In the genomic region with DNA sequence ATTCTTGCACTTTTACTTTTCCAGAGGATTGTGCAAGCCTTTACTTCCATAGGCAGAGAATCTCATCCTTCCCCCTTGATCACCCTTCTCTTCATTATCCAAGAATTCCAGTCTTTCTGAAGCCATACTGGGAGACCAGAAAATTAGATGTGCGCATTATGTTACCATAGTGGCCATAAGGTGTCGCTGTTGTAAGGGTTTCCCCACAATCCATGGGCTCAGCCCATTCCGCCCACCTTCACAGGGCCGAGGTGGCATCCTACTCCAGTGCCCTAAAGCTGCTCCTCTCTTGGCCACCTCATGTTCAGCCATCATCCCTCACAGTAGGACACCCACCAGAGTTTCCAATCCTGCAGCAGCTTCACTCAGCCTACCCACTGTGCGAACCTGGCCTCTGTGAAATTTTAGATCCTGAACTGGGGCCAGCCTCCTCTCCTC, we compare ENCODE assay signal across 8 cellular contexts. TPM values are rescaled to one million over a fixed set of nuclear protein-coding genes. Genes with fewer than 3 reads are reported as not detected.
DNase-seq lines count a peak whose midpoint lies in the region; ATAC-seq, FAIRE-seq and TF ChIP-seq lines count a peak whose summit lies in the region.

No MANE protein-coding gene starts in this region.

- no peak for TF ChIP-seq POLR2A in H1 (IDR thresholded peaks at IDR 0.05; ENCODE audit: control extremely low read depth in 1 of 2, low read depth in 2 of 2, low read length in 2 of 2)

- no peak overlapping the region for H2BK15ac ChIP-seq in H1 (ENCODE audit: low read length)

- H3K23me2 ChIP-seq in H1 (ENCODE audit: low read depth, low read length): no peaks in the 10 kb centered on the region; the same call in 1 of the 2 replicates

- POLR2A ChIA-PET in H1 (lab: Charles Lee; ENCODE audit: partially characterized antibody): interaction anchor here (1.0 to 4.0 kb wide), 5 partner anchors 21 to 97 kb away, joined by 3 to 20 read pairs (median 3); no protein-coding TSS in a partner anchor

- H3K4me3 Mint-ChIP-seq in naive B cell: peak overlapping the region in 2 of 8 donors; percentile 39 to 41

- peak; percentile 59 to 93 (median 86) for TF ChIP-seq CTCF in H1 (IDR thresholded peaks at IDR 0.05; ENCODE audit: control extremely low read depth in 1 of 3, insufficient read depth in 1 of 3, low read depth in 1 of 3, low read length in 3 of 3)

- no peak overlapping the region for H2BK12ac ChIP-seq in H1 (ENCODE audit: low read depth, low read length)

- H3K9ac ChIP-seq in BLaER1 (no peak overlapping the region), H1 (replicated peaks in 1 of 4; ENCODE audit: extremely low read depth in 1 of 4, low read depth in 3 of 4, low read length in 3 of 4) (no peak overlapping the region)

- CTCF ChIA-PET in H1 (lab: Charles Lee; ENCODE audit: partially characterized antibody): interaction anchor here (0.7 to 11.2 kb wide), 28 partner anchors 11 to 399 kb away, joined by 3 to 171 read pairs (median 7); no protein-coding TSS in a partner anchor

- H3K4me2 ChIP-seq in BLaER1: peak overlapping the region; percentile 41
- H3K4me2 ChIP-seq in H1 (ENCODE audit: insufficient read depth in 1 of 2, low read depth in 2 of 2, low read length in 2 of 2): no peak overlapping the region

- H3K36me3 Mint-ChIP-seq in naive B cell: peaks cover 11 to 15% of the 10 kb centered on the region in 2 donors

- no peak overlapping the region for H4K5ac ChIP-seq in H1 (ENCODE audit: insufficient read length, low read depth, low read length)

- H3K27me3 ChIP-seq in BLaER1 (no peaks in the 10 kb centered on the region), H1 (replicated peaks in 1 of 4; ENCODE audit: control insufficient read depth in 3 of 4, extremely low read depth in 1 of 4, insufficient read depth in 3 of 4, low read length in 3 of 4) (no peaks in the 10 kb centered on the region)

- H3K14ac ChIP-seq in H1 (ENCODE audit: insufficient read length): no peak overlapping the region

- H3K4me3 ChIP-seq in BLaER1 (no peak overlapping the region), H1 (ENCODE audit: extremely low read depth in 1 of 4, insufficient read depth in 2 of 4, low read depth in 3 of 4, low read length in 4 of 4) (no peak overlapping the region)

- H3K9me3 Mint-ChIP-seq in naive B cell: no peaks in the 10 kb centered on the region

- H3K4me1 ChIP-seq in BLaER1 (peaks cover 32% of the 10 kb centered on the region), H1 (replicated peaks in 1 of 4; ENCODE audit: control insufficient read depth in 3 of 4, insufficient read depth in 4 of 4, low read length in 3 of 4) (peaks cover 0 to 3% (median 1%) of the 10 kb centered on the region in 4 experiments; a peak in 3 of 7 replicates)

- H4K8ac ChIP-seq in H1 (ENCODE audit: extremely low read depth, insufficient read depth, low read length): no peak overlapping the region

- H3K4ac ChIP-seq in H1 (replicated peaks; ENCODE audit: insufficient read length, low read depth, low read length): no peak overlapping the region

- peaks cover 98% of the 10 kb centered on the region for H4K20me1 ChIP-seq in BLaER1
- peaks cover 8 to 14% of the 10 kb centered on the region in 2 experiments for H4K20me1 ChIP-seq in H1 (replicated peaks in 1 of 2; ENCODE audit: control insufficient read depth in 1 of 2, insufficient read depth in 2 of 2, low read length in 2 of 2)

- FAIRE-seq in GM19239 (lab: Jason Lieb, UNC) (peak; percentile 23), H1 (lab: Jason Lieb, UNC) (peak; percentile 82)

- H2AK5ac ChIP-seq in H1 (ENCODE audit: low read depth, low read length): no peak overlapping the region

- no peak overlapping the region for H3K23ac ChIP-seq in H1 (ENCODE audit: insufficient read length)

- ATAC-seq in naive B cell (ENCODE audit: low read depth in 2 of 2) (peak; percentile 56 to 71), HG02571 (IDR thresholded peaks at IDR 0.05; ENCODE audit: unreplicated experiment) (no peak), GM18519 (IDR thresholded peaks at IDR 0.05; ENCODE audit: low FRiP score, unreplicated experiment) (no peak)

- peak overlapping the region in 4 of 6 donors; percentile 44 to 92 (median 64) for H3K27ac Mint-ChIP-seq in naive B cell

- H3K18ac ChIP-seq in H1 (ENCODE audit: extremely low read depth, low read length): no peak overlapping the region

- H2BK20ac ChIP-seq in H1 (ENCODE audit: low read length): no peak overlapping the region

- peaks cover 4% of the 10 kb centered on the region for H3K79me1 ChIP-seq in H1 (ENCODE audit: low read depth, low read length)

- DNase-seq in GM19239 (ENCODE audit: insufficient read length, low spot score) (no peak), SHP77 (lab: John Stamatoyannopoulos, UW) (peak; percentile 40 to 47), H1 (ENCODE audit: low read depth in 1 of 2, low spot score in 2 of 2) (peak in 1 of 2 experiments; percentile 79), naive B cell (peak; percentile 30), DMS153 (lab: John Stamatoyannopoulos, UW) (no peak)

- H3K79me2 ChIP-seq in H1 (ENCODE audit: control insufficient read depth in 1 of 2, insufficient read depth in 2 of 2, low read length in 2 of 2): no peaks in the 10 kb centered on the region; a peak in 1 of 4 replicates

- H3K27ac ChIP-seq in BLaER1: no peak overlapping the region
- H3K27ac ChIP-seq in H1 (ENCODE audit: low read depth, low read length): no peak overlapping the region

- no peak overlapping the region for H4K91ac ChIP-seq in H1 (replicated peaks; ENCODE audit: insufficient read length, low read length)

- TF ChIP-seq RAD21 in H1 (IDR thresholded peaks at IDR 0.05 in 1 of 2, conservative IDR thresholded peaks at IDR 0.05 in 1 of 2; ENCODE audit: low read depth in 2 of 2, low read length in 2 of 2): peak; percentile 89 to 90

- no peak overlapping the region for H2BK120ac ChIP-seq in H1 (replicated peaks; ENCODE audit: low read depth, low read length)

- H3K4me1 Mint-ChIP-seq in naive B cell: peaks cover 23 to 50% (median 24%) of the 10 kb centered on the region in 3 donors

- 40% methylated on average over 5 of the region's 5 CpGs; no CpG with 5 or more reads in 1 of the 2 experiments for WGBS in H1 (ENCODE audit: extremely low coverage in 1 of 2, insufficient coverage in 1 of 2, insufficient read length in 1 of 2, insufficient replicate concordance in 2 of 2, low coverage in 1 of 2, low lambda C conversion rate in 2 of 2, missing lambda C conversion rate in 1 of 2), 2 experiments

- no peak overlapping the region for H2AFZ ChIP-seq in H1 (ENCODE audit: low read length)

- no peak for TF ChIP-seq EP300 in H1 (IDR thresholded peaks at IDR 0.05; ENCODE audit: borderline replicate concordance in 1 of 2, low read depth in 2 of 2, low read length in 2 of 2)

- no peaks in the 10 kb centered on the region for H3K27me3 Mint-ChIP-seq in naive B cell

- H3K9me3 ChIP-seq in BLaER1: no peaks in the 10 kb centered on the region
- no peaks in the 10 kb centered on the region for H3K9me3 ChIP-seq in H1 (ENCODE audit: insufficient read depth in 2 of 2, low read depth in 1 of 2, low read length in 1 of 2)

- H3K36me3 ChIP-seq in BLaER1 (peaks cover 97% of the 10 kb centered on the region), H1 (ENCODE audit: control insufficient read depth in 2 of 4, insufficient read depth in 4 of 4, low read length in 3 of 4) (peaks cover 0 to 28% (median 5%) of the 10 kb centered on the region in 4 experiments; a peak in 5 of 8 replicates)

- no peak overlapping the region for H2BK5ac ChIP-seq in H1 (ENCODE audit: low read depth, low read length)

- H3K56ac ChIP-seq in H1 (replicated peaks; ENCODE audit: insufficient read length, low read depth, low read length): no peak overlapping the region

TF ChIP-seq in H1, 55 proteins besides CTCF, POLR2A, EP300 and RAD21:
- TF ChIP-seq CBX5 (IDR thresholded peaks at IDR 0.05; ENCODE audit: low read depth, low read length): no peak
- TF ChIP-seq EGR1 (IDR thresholded peaks at IDR 0.05; ENCODE audit: borderline replicate concordance, low read depth, low read length): peak; percentile 74; the same call in 1 of the 2 replicates

RNA-seq across cellular contexts. Expression of a gene that starts 35.0 kb away (rescaled TPM):
- 31.3 and 34.0 TPM in 2 replicates for total RNA-seq in H1 (2021; fragmentation: NEBNext Ultra II Directional; extraction: Animal tissue kit (Norgen Biotek cat#: 25700))
- polyA plus RNA-seq in H1 (2011; rRNA removed): 28.4 and 36.8 TPM in 2 replicates
- 37.1 TPM for polyA plus RNA-seq in H1 (2011; cell fraction: cytosol; rRNA removed)
- 50.6 TPM for polyA plus RNA-seq in H1 (2011; cell fraction: nucleus; rRNA removed)
- 32.0 to 42.5 TPM (median 40.4 TPM) in 4 replicates for polyA plus RNA-seq in H1 (2012, experiment 1 of 2)
- 48.9 TPM for polyA plus RNA-seq in H1 (2012, experiment 2 of 2)
- polyA plus RNA-seq in H1 (2013, experiment 1 of 2): 43.7 TPM
- polyA plus RNA-seq in H1 (2013, experiment 2 of 2): 44.5 TPM
- polyA minus RNA-seq in H1 (2011; rRNA and poly(A)+ RNA removed): 30.4 and 36.1 TPM in 2 replicates
- polyA minus RNA-seq in H1 (2011; cell fraction: cytosol; rRNA and poly(A)+ RNA removed): 37.1 TPM
- 19.4 TPM for polyA minus RNA-seq in H1 (2011; cell fraction: nucleus; rRNA and poly(A)+ RNA removed)
- polyA plus RNA-seq in naive B cell (ENCODE audit: low read depth in 6 of 6): 100 to 1,000 TPM; 260 to 480 (median 378) TPM

RNA-seq across cellular contexts. Expression of a gene that starts 37.1 kb away (rescaled TPM):
- total RNA-seq in H1 (2021; fragmentation: NEBNext Ultra II Directional; extraction: Animal tissue kit (Norgen Biotek cat#: 25700)): 533 and 562 TPM in 2 replicates
- polyA plus RNA-seq in H1 (2011; rRNA removed) (127 and 260 TPM in 2 replicates), naive B cell (ENCODE audit: low read depth in 6 of 6) (100 to 1,000 TPM; 213 to 250 (median 243) TPM)
- polyA plus RNA-seq in H1 (2011; cell fraction: cytosol; rRNA removed): 455 TPM
- 66.3 TPM for polyA plus RNA-seq in H1 (2011; cell fraction: nucleus; rRNA removed)
- 484 to 839 TPM (median 577 TPM) in 4 replicates for polyA plus RNA-seq in H1 (2012, experiment 1 of 2)
- polyA plus RNA-seq in H1 (2012, experiment 2 of 2): 73.1 TPM
- polyA plus RNA-seq in H1 (2013, experiment 1 of 2): 575 TPM
- 580 TPM for polyA plus RNA-seq in H1 (2013, experiment 2 of 2)
- polyA minus RNA-seq in H1 (2011; rRNA and poly(A)+ RNA removed): 100 and 144 TPM in 2 replicates
- polyA minus RNA-seq in H1 (2011; cell fraction: cytosol; rRNA and poly(A)+ RNA removed): 121 TPM
- polyA minus RNA-seq in H1 (2011; cell fraction: nucleus; rRNA and poly(A)+ RNA removed): 98.9 TPM

Comparison
In these comparisons a context has a peak if more than half of its experiments do, and no peak if none do; other contexts are left out.
1. DNase-seq: peak in SHP77 (2 of 2) and naive B cell (single experiment); none in GM19239 (single experiment) and DMS153 (single experiment).
2. ATAC-seq: peak in naive B cell (2 of 2); none in HG02571 (single experiment) and GM18519 (single experiment).
3. RNA of a gene that starts 35.0 kb away (polyA plus RNA-seq): 260 to 480 TPM in naive B cell; 28.4 to 50.6 TPM in H1; every median in the first group is over 4 times any median in the second.